In genomic region chr10:21801609-21802008, GRCh38 we compare ENCODE assay signal across 3 cellular contexts.
TF ChIP-seq lines count a peak whose summit lies in the region.

No MANE protein-coding gene starts in this region.

TF ChIP-seq in GM12878, 131 proteins besides CTCF, POLR2A, EP300 and RAD21:
- TF ChIP-seq MLLT1 (IDR thresholded peaks at IDR 0.05) = no peak

TF ChIP-seq in K562, 482 proteins besides CTCF, POLR2A, EP300 and RAD21:
- no peak for TF ChIP-seq ZNF512 (tag; IDR thresholded peaks at IDR 0.05)
- no peak for TF ChIP-seq ZBED1 (IDR thresholded peaks at IDR 0.05)
- no peak for TF ChIP-seq GABPA (tag; conservative IDR thresholded peaks at IDR 0.05; ENCODE audit: low read depth)
- TF ChIP-seq ZNF146 (CRISPR knock-in tag; IDR thresholded peaks at IDR 0.05; ENCODE audit: unreplicated experiment) = peak; percentile 83
- TF ChIP-seq SFPQ (IDR thresholded peaks at IDR 0.05; ENCODE audit: low read depth, low read length) = no peak
- peak; percentile 42 for TF ChIP-seq RBM25 (IDR thresholded peaks at IDR 0.05; ENCODE audit: low read depth, low read length, severe bottlenecking)

TF ChIP-seq in SK-N-SH treated with all-trans-retinoic acid at 6 μM for 48 hours, 23 proteins besides CTCF, POLR2A, EP300 and RAD21 (continued from another document):
- TF ChIP-seq ARNTL (CRISPR knock-in tag; IDR thresholded peaks at IDR 0.05; ENCODE audit: borderline replicate concordance, low read depth) (no peak), PPARA (CRISPR knock-in tag; IDR thresholded peaks at IDR 0.05; ENCODE audit: borderline replicate concordance) (no peak), GLIS3 (CRISPR knock-in tag; IDR thresholded peaks at IDR 0.05) (no peak), SNAI2 (CRISPR knock-in tag; IDR thresholded peaks at IDR 0.05) (no peak), CSRNP3 (CRISPR knock-in tag; IDR thresholded peaks at IDR 0.05) (no peak), CSDC2 (CRISPR knock-in tag; IDR thresholded peaks at IDR 0.05) (no peak), ZC3H10 (CRISPR knock-in tag; IDR thresholded peaks at IDR 0.05) (no peak), BACH2 (CRISPR knock-in tag; IDR thresholded peaks at IDR 0.05; ENCODE audit: borderline replicate concordance) (no peak)
